ENCODE assay signal across 1 cellular context in genomic region chr17:73478768-73479424, GRCh38.
TF ChIP-seq lines count a peak whose summit lies in the region.

No MANE protein-coding gene starts in this region.

TF ChIP-seq in HepG2, 621 proteins besides CTCF, POLR2A, EP300 and RAD21 (continued from another document):
- TF ChIP-seq ETV5 (CRISPR knock-in tag; IDR thresholded peaks at IDR 0.05; ENCODE audit: borderline replicate concordance), result no peak
- no peak for TF ChIP-seq ZNF704 (CRISPR knock-in tag; IDR thresholded peaks at IDR 0.05; ENCODE audit: borderline replicate concordance)
- TF ChIP-seq ATF3 (CRISPR knock-in tag; IDR thresholded peaks at IDR 0.05), result no peak
- 0 out of 2 replicates have a peak, but pooled peaks have one; percentile 34 for TF ChIP-seq ZNF839 (CRISPR knock-in tag; IDR thresholded peaks at IDR 0.05; ENCODE audit: borderline replicate concordance)
- TF ChIP-seq JDP2 (CRISPR knock-in tag; IDR thresholded peaks at IDR 0.05; ENCODE audit: borderline replicate concordance), result no peak
- no peak for TF ChIP-seq SRSF9 (IDR thresholded peaks at IDR 0.05; ENCODE audit: borderline replicate concordance, insufficient read depth, low read depth, low read length, poor library complexity, severe bottlenecking)
- no peak for TF ChIP-seq ZNF576 (CRISPR knock-in tag; IDR thresholded peaks at IDR 0.05)
- peak; percentile 45; the same call in 1 of the 2 replicates for TF ChIP-seq ZNF567 (CRISPR knock-in tag; IDR thresholded peaks at IDR 0.05; ENCODE audit: borderline replicate concordance)
- TF ChIP-seq BRD4 (CRISPR knock-in tag; IDR thresholded peaks at IDR 0.05), result no peak
- TF ChIP-seq ELF4 (CRISPR knock-in tag; IDR thresholded peaks at IDR 0.05; ENCODE audit: borderline replicate concordance), result no peak
- 0 out of 2 replicates have a peak, but pooled peaks have one; percentile 16 for TF ChIP-seq ZFX (CRISPR knock-in tag; IDR thresholded peaks at IDR 0.05; ENCODE audit: low read depth)
- peak; percentile 24; the same call in 1 of the 2 replicates for TF ChIP-seq ZNF687 (CRISPR knock-in tag; IDR thresholded peaks at IDR 0.05)
- TF ChIP-seq ZNF549 (CRISPR knock-in tag; IDR thresholded peaks at IDR 0.05), result no peak
- TF ChIP-seq ZNF749 (CRISPR knock-in tag; IDR thresholded peaks at IDR 0.05; ENCODE audit: borderline replicate concordance), result no peak
- TF ChIP-seq ZNF550 (CRISPR knock-in tag; IDR thresholded peaks at IDR 0.05; ENCODE audit: borderline replicate concordance), result 0 out of 2 replicates have a peak, but pooled peaks have one; percentile 28
- TF ChIP-seq AKAP8 (CRISPR knock-in tag; IDR thresholded peaks at IDR 0.05), result no peak
- TF ChIP-seq XRCC5 (optimal IDR thresholded peaks at IDR 0.05; ENCODE audit: low read length), result peak; percentile 79
- TF ChIP-seq ARID2 (CRISPR knock-in tag; IDR thresholded peaks at IDR 0.05; ENCODE audit: borderline replicate concordance), result no peak
- TF ChIP-seq SMC3 (IDR thresholded peaks at IDR 0.05; ENCODE audit: low read length), result peak; percentile 52
- 0 out of 2 replicates have a peak, but pooled peaks have one; percentile 34 for TF ChIP-seq ZNF619 (CRISPR knock-in tag; IDR thresholded peaks at IDR 0.05)
- TF ChIP-seq EED (CRISPR knock-in tag; IDR thresholded peaks at IDR 0.05), result peak; percentile 56; the same call in 1 of the 2 replicates
